9 cellular contexts compared by ENCODE assay signal in the genomic region with DNA sequence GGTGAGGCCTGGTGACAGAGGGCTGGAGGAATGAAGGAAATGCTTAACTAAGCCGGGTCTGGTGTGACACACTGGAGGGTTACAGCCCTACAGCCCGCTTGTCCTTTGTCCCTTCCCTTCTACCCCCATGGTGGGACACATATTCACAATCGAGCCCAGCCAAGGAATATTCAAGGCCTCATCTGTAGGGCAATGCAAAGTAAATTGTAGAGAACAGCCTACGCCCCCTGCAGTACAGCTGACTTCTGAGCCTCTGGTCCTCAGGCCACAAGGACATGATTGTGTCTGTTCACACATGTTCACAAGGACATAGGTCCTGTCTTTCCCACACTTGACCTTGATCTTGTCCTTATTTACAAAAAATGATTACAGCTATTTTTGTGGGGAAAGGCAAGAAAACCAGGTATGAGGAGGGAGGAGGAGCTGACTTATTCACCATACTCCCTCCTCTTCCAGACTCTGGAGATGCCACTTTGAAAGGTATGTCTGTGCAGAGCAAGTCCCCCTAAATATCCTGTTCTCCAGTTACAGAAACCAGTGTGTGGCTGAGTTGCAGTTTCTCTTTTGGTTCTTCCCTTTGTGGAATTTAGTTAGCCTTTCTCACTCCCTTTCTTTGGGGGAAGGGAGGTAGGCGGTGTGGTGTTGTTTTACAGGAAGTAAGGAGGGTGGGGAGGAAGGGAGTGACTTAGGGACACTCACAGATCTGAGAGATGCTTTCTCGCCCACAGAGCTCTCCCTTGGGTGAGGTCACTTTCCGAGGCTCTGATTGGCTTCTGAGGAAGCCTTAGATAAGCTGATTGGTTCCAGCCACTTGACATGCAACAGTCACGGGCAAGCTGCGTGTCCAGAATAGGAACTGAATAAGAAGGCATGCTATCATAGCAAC. TPM values are rescaled to one million over a fixed set of nuclear protein-coding genes. Genes with fewer than 3 reads are reported as not detected.
DNase-seq lines count a peak whose midpoint lies in the region; ATAC-seq, FAIRE-seq and TF ChIP-seq lines count a peak whose summit lies in the region.
"Had no signal": no experiment of that assay in that cellular context is flagged by ENCODE, and none has a peak within 500 bp of the region (broad histone marks: within the 10 kb centered on the region; RNA-seq: fewer than 3 reads in every experiment).

No MANE protein-coding gene starts in this region.

- no peak overlapping the region for H3K4me3 Mint-ChIP-seq in activated CD4-positive, alpha-beta memory T cell treated with anti-CD3 and anti-CD28 coated beads, Interleukin-2, amount 10 ng/mL, durations not matched to agents 7 days and 5 days

- H2AFZ ChIP-seq in H1 (ENCODE audit: low read length): peak overlapping the region; percentile 5; the same call in 1 of the 2 replicates

- no peaks in the 10 kb centered on the region for H3K27me3 Mint-ChIP-seq in activated CD4-positive, alpha-beta memory T cell treated with anti-CD3 and anti-CD28 coated beads, Interleukin-2, amount 10 ng/mL, durations not matched to agents 7 days and 5 days

- 8% methylated on average over 9 of the region's 9 CpGs; no CpG with 5 or more reads in 1 of the 2 experiments for WGBS in H1 (ENCODE audit: extremely low coverage in 1 of 2, insufficient coverage in 1 of 2, insufficient read length in 1 of 2, insufficient replicate concordance in 2 of 2, low coverage in 1 of 2, low lambda C conversion rate in 2 of 2, missing lambda C conversion rate in 1 of 2), 2 experiments

- CTCF ChIA-PET in activated CD4-positive, alpha-beta memory T cell treated with anti-CD3 and anti-CD28 coated beads, Interleukin-2, amount 10 ng/mL, durations not matched to agents 7 days and 5 days (lab: Charles Lee): interaction anchor here (0.6 to 11.3 kb wide), 16 partner anchors 9 to 154 kb away, joined by 3 to 349 read pairs (median 16); partner anchors contain the start of genes ANKRD34A, LIX1L, NUDT17 and PIAS3
- CTCF ChIA-PET in H1 (lab: Charles Lee; ENCODE audit: partially characterized antibody): interaction anchor here (0.6 to 8.7 kb wide), 17 partner anchors 10 to 270 kb away, joined by 3 to 152 read pairs (median 6); partner anchors contain the start of genes ANKRD34A, HJV, NUDT17 and PIAS3

- H3K4ac ChIP-seq in H1 (replicated peaks; ENCODE audit: insufficient read length, low read depth, low read length): no peak overlapping the region

- H2BK20ac ChIP-seq in H1 (ENCODE audit: low read length): peak overlapping the region; percentile 49; the same call in 1 of the 2 replicates

- H2BK120ac ChIP-seq in H1 (replicated peaks; ENCODE audit: low read depth, low read length): peak overlapping the region; percentile 65

- POLR2A ChIA-PET in activated CD4-positive, alpha-beta memory T cell treated with anti-CD3 and anti-CD28 coated beads, Interleukin-2, amount 10 ng/mL, durations not matched to agents 7 days and 5 days (lab: Charles Lee): interaction anchor here (0.9 to 15.0 kb wide), 20 partner anchors 14 to 514 kb away, joined by 3 to 582 read pairs (median 10); partner anchors contain the start of genes ANKRD34A, LIX1L, NUDT17 and PEX11B
- POLR2A ChIA-PET in H1 (lab: Charles Lee; ENCODE audit: partially characterized antibody): interaction anchor here (0.6 to 13.7 kb wide), 14 partner anchors 14 to 73 kb away, joined by 3 to 218 read pairs (median 4); partner anchors contain the start of genes ANKRD34A, POLR3GL, RBM8A and TXNIP

- peak overlapping the region; percentile 87; the same call in 1 of the 2 replicates for H2AK5ac ChIP-seq in H1 (ENCODE audit: low read depth, low read length)

- peak overlapping the region; percentile 63 for H3K18ac ChIP-seq in H1 (ENCODE audit: extremely low read depth, low read length)

- H4K8ac ChIP-seq in H1 (ENCODE audit: extremely low read depth, insufficient read depth, low read length): no peak overlapping the region

- H3K36me3 ChIP-seq in BLaER1 (no peaks in the 10 kb centered on the region), H1 (ENCODE audit: control insufficient read depth in 2 of 4, insufficient read depth in 4 of 4, low read length in 3 of 4) (no peaks in the 10 kb centered on the region)

- no peaks in the 10 kb centered on the region for H3K79me2 ChIP-seq in H1 (ENCODE audit: control insufficient read depth in 1 of 2, insufficient read depth in 2 of 2, low read length in 2 of 2)

- peak overlapping the region; percentile 87 for H4K91ac ChIP-seq in H1 (replicated peaks; ENCODE audit: insufficient read length, low read length)

- no peaks in the 10 kb centered on the region for H3K9me3 Mint-ChIP-seq in activated CD4-positive, alpha-beta memory T cell treated with anti-CD3 and anti-CD28 coated beads, Interleukin-2, amount 10 ng/mL, durations not matched to agents 7 days and 5 days

- 0 out of 2 replicates have a peak overlapping the region, but pooled peaks have one; percentile 14 for H2BK15ac ChIP-seq in H1 (ENCODE audit: low read length)

- TF ChIP-seq POLR2A in H1 (IDR thresholded peaks at IDR 0.05; ENCODE audit: control extremely low read depth in 1 of 2, low read depth in 2 of 2, low read length in 2 of 2): peak in 1 of 2 experiments; percentile 70; a peak in 2 of 3 replicates

- H3K36me3 Mint-ChIP-seq in activated CD4-positive, alpha-beta memory T cell treated with anti-CD3 and anti-CD28 coated beads, Interleukin-2, amount 10 ng/mL, durations not matched to agents 7 days and 5 days (ENCODE audit: low read depth): peaks cover 9% of the 10 kb centered on the region

- H3K27ac Mint-ChIP-seq in activated CD4-positive, alpha-beta memory T cell treated with anti-CD3 and anti-CD28 coated beads, Interleukin-2, amount 10 ng/mL, durations not matched to agents 7 days and 5 days: no peak overlapping the region

- peak overlapping the region; percentile 78 for H3K27ac ChIP-seq in BLaER1
- H3K27ac ChIP-seq in H1 (ENCODE audit: low read depth, low read length): peak overlapping the region; percentile 89

- H3K56ac ChIP-seq in H1 (replicated peaks; ENCODE audit: insufficient read length, low read depth, low read length): peak overlapping the region; percentile 1

- peaks cover 3% of the 10 kb centered on the region; the same call in 1 of the 2 replicates for H3K23me2 ChIP-seq in H1 (ENCODE audit: low read depth, low read length)

- peak overlapping the region; percentile 28 for H3K9ac ChIP-seq in BLaER1
- H3K9ac ChIP-seq in H1 (replicated peaks in 1 of 4; ENCODE audit: extremely low read depth in 1 of 4, low read depth in 3 of 4, low read length in 3 of 4): peak overlapping the region in 3 of 4 experiments; percentile 27 to 72 (median 68); a peak in 6 of 7 replicates

- TF ChIP-seq EP300 in H1 (IDR thresholded peaks at IDR 0.05; ENCODE audit: borderline replicate concordance in 1 of 2, low read depth in 2 of 2, low read length in 2 of 2): peak in 1 of 2 experiments; percentile 65; a peak in 1 of 3 replicates

- H2BK12ac ChIP-seq in H1 (ENCODE audit: low read depth, low read length): peak overlapping the region; percentile 96

- H2BK5ac ChIP-seq in H1 (ENCODE audit: low read depth, low read length): peak overlapping the region; percentile 95

- H3K4me3 ChIP-seq in BLaER1: peak overlapping the region; percentile 15; the same call in 1 of the 2 replicates
- peak overlapping the region; percentile 1 to 41 (median 13); a peak in 5 of 8 replicates for H3K4me3 ChIP-seq in H1 (ENCODE audit: extremely low read depth in 1 of 4, insufficient read depth in 2 of 4, low read depth in 3 of 4, low read length in 4 of 4)

- no peak overlapping the region for H3K23ac ChIP-seq in H1 (ENCODE audit: insufficient read length)

- peak; percentile 81 for FAIRE-seq in H1 (lab: Jason Lieb, UNC)

- H4K5ac ChIP-seq in H1 (ENCODE audit: insufficient read length, low read depth, low read length): peak overlapping the region; percentile 46

- no peaks in the 10 kb centered on the region for H4K20me1 ChIP-seq in BLaER1
- H4K20me1 ChIP-seq in H1 (replicated peaks in 1 of 2; ENCODE audit: control insufficient read depth in 1 of 2, insufficient read depth in 2 of 2, low read length in 2 of 2): no peaks in the 10 kb centered on the region

- peaks cover 45% of the 10 kb centered on the region for H3K4me1 ChIP-seq in BLaER1
- peaks cover 4 to 18% (median 13%) of the 10 kb centered on the region in 4 experiments; a peak in 5 of 7 replicates for H3K4me1 ChIP-seq in H1 (replicated peaks in 1 of 4; ENCODE audit: control insufficient read depth in 3 of 4, insufficient read depth in 4 of 4, low read length in 3 of 4)

- peak in 1 of 2 experiments; percentile 10; a peak in 1 of 4 replicates for TF ChIP-seq RAD21 in H1 (IDR thresholded peaks at IDR 0.05 in 1 of 2, conservative IDR thresholded peaks at IDR 0.05 in 1 of 2; ENCODE audit: low read depth in 2 of 2, low read length in 2 of 2)

- H3K4me1 Mint-ChIP-seq in activated CD4-positive, alpha-beta memory T cell treated with anti-CD3 and anti-CD28 coated beads, Interleukin-2, amount 10 ng/mL, durations not matched to agents 7 days and 5 days: peaks cover 6% of the 10 kb centered on the region

- DNase-seq in NCI-H82 (lab: John Stamatoyannopoulos, UW) (peak; percentile 95), H1 (ENCODE audit: low read depth in 1 of 2, low spot score in 2 of 2) (peak; percentile 67 to 90), medulla oblongata (ENCODE audit: extremely low spot score) (peak; percentile 100)
- peak; percentile 90 for DNase-seq in activated CD4-positive, alpha-beta memory T cell treated with anti-CD3 and anti-CD28 coated beads, Interleukin-2, amount 10 ng/mL, durations not matched to agents 7 days and 5 days
- DNase-seq in stimulated activated CD8-positive, alpha-beta memory T cell treated with anti-CD3 and anti-CD28 coated beads, Interleukin-12 subunit alpha, Interleukin-12 subunit beta, amount 100 ng/mL, for 1 hour (ENCODE audit: low read depth): peak; percentile 61

- no peaks in the 10 kb centered on the region for H3K79me1 ChIP-seq in H1 (ENCODE audit: low read depth, low read length)

- H3K14ac ChIP-seq in H1 (ENCODE audit: insufficient read length): no peak overlapping the region

- H3K27me3 ChIP-seq in BLaER1 (no peaks in the 10 kb centered on the region), H1 (replicated peaks in 1 of 4; ENCODE audit: control insufficient read depth in 3 of 4, extremely low read depth in 1 of 4, insufficient read depth in 3 of 4, low read length in 3 of 4) (no peaks in the 10 kb centered on the region)

- H3K9me3 ChIP-seq in BLaER1 (no peaks in the 10 kb centered on the region), H1 (ENCODE audit: insufficient read depth in 2 of 2, low read depth in 1 of 2, low read length in 1 of 2) (no peaks in the 10 kb centered on the region)

- ATAC-seq in GM19328 (IDR thresholded peaks at IDR 0.05; ENCODE audit: unreplicated experiment) (peak; percentile 86), HG03457 (IDR thresholded peaks at IDR 0.05; ENCODE audit: unreplicated experiment) (peak; percentile 78)

- H3K4me2 ChIP-seq in BLaER1 (peak overlapping the region; percentile 75), H1 (ENCODE audit: insufficient read depth in 1 of 2, low read depth in 2 of 2, low read length in 2 of 2) (peak overlapping the region; percentile 62 to 72)

- TF ChIP-seq CTCF in H1 (IDR thresholded peaks at IDR 0.05; ENCODE audit: control extremely low read depth in 1 of 3, insufficient read depth in 1 of 3, low read depth in 1 of 3, low read length in 3 of 3): peak; percentile 23 to 53 (median 37); a peak in 3 of 4 replicates

RNA-seq across cellular contexts. Expression of gene POLR3GL, which starts 14.6 kb away (rescaled TPM):
- total RNA-seq in activated CD4-positive, alpha-beta memory T cell treated with anti-CD3 and anti-CD28 coated beads, Interleukin-2, amount 10 ng/mL, durations not matched to agents 7 days and 5 days: 10 to 100 TPM; 32.4 to 33.7 TPM
- total RNA-seq in H1 (2021; fragmentation: NEBNext Ultra II Directional; extraction: Animal tissue kit (Norgen Biotek cat#: 25700)): 2.3 and 3.1 TPM in 2 replicates
- 3.5 and 3.9 TPM in 2 replicates for polyA plus RNA-seq in H1 (2011; rRNA removed)
- polyA plus RNA-seq in H1 (2011; cell fraction: cytosol; rRNA removed): 5.2 TPM
- 3.2 TPM for polyA plus RNA-seq in H1 (2011; cell fraction: nucleus; rRNA removed)
- polyA plus RNA-seq in H1 (2012, experiment 1 of 2): 4.7 to 7.1 TPM (median 5.3 TPM) in 4 replicates
- polyA plus RNA-seq in H1 (2012, experiment 2 of 2): 1.7 TPM
- 4.5 TPM for polyA plus RNA-seq in H1 (2013, experiment 1 of 2)
- polyA plus RNA-seq in H1 (2013, experiment 2 of 2): 4.8 TPM
- 1.5 and 1.6 TPM in 2 replicates for polyA minus RNA-seq in H1 (2011; rRNA and poly(A)+ RNA removed)
- polyA minus RNA-seq in H1 (2011; cell fraction: cytosol; rRNA and poly(A)+ RNA removed): 1.5 TPM
- 2.0 TPM for polyA minus RNA-seq in H1 (2011; cell fraction: nucleus; rRNA and poly(A)+ RNA removed)

RNA-seq across cellular contexts. Expression of gene ANKRD34A, which starts 14.7 kb away (rescaled TPM):
- 1 to 10 TPM; 2.9 to 3.7 TPM for total RNA-seq in activated CD4-positive, alpha-beta memory T cell treated with anti-CD3 and anti-CD28 coated beads, Interleukin-2, amount 10 ng/mL, durations not matched to agents 7 days and 5 days
- 0.20 and 0.46 TPM in 2 replicates for total RNA-seq in H1 (2021; fragmentation: NEBNext Ultra II Directional; extraction: Animal tissue kit (Norgen Biotek cat#: 25700))
- polyA plus RNA-seq in H1 (2011; rRNA removed): 0.15 and 0.19 TPM in 2 replicates
- 0.10 TPM for polyA plus RNA-seq in H1 (2011; cell fraction: cytosol; rRNA removed)
- 0.33 TPM for polyA plus RNA-seq in H1 (2011; cell fraction: nucleus; rRNA removed)
- polyA plus RNA-seq in H1 (2012, experiment 1 of 2): 0.18 to 0.33 TPM (median 0.26 TPM) in 4 replicates
- 0.22 TPM for polyA plus RNA-seq in H1 (2012, experiment 2 of 2)
- polyA plus RNA-seq in H1 (2013, experiment 1 of 2): 0.08 TPM
- polyA plus RNA-seq in H1 (2013, experiment 2 of 2): 0.13 TPM
- 0.07 and 0.47 TPM in 2 replicates for polyA minus RNA-seq in H1 (2011; rRNA and poly(A)+ RNA removed)
- polyA minus RNA-seq in H1 (2011; cell fraction: cytosol; rRNA and poly(A)+ RNA removed): not detected
- 0.70 TPM for polyA minus RNA-seq in H1 (2011; cell fraction: nucleus; rRNA and poly(A)+ RNA removed)

RNA-seq across cellular contexts. Expression of gene TXNIP, which starts 17.3 kb away (rescaled TPM):
- 100 to 1,000 TPM; 397 to 407 TPM for total RNA-seq in activated CD4-positive, alpha-beta memory T cell treated with anti-CD3 and anti-CD28 coated beads, Interleukin-2, amount 10 ng/mL, durations not matched to agents 7 days and 5 days
- 10.3 and 12.3 TPM in 2 replicates for total RNA-seq in H1 (2021; fragmentation: NEBNext Ultra II Directional; extraction: Animal tissue kit (Norgen Biotek cat#: 25700))
- 33.4 and 56.8 TPM in 2 replicates for polyA plus RNA-seq in H1 (2011; rRNA removed)
- 50.4 TPM for polyA plus RNA-seq in H1 (2011; cell fraction: cytosol; rRNA removed)
- polyA plus RNA-seq in H1 (2011; cell fraction: nucleus; rRNA removed): 73.4 TPM
- 14.6 to 27.3 TPM (median 22.1 TPM) in 4 replicates for polyA plus RNA-seq in H1 (2012, experiment 1 of 2)
- polyA plus RNA-seq in H1 (2012, experiment 2 of 2): 4.6 TPM
- 9.4 TPM for polyA plus RNA-seq in H1 (2013, experiment 1 of 2)
- 8.5 TPM for polyA plus RNA-seq in H1 (2013, experiment 2 of 2)
- 91.1 and 129 TPM in 2 replicates for polyA minus RNA-seq in H1 (2011; rRNA and poly(A)+ RNA removed)
- 56.7 TPM for polyA minus RNA-seq in H1 (2011; cell fraction: cytosol; rRNA and poly(A)+ RNA removed)
- polyA minus RNA-seq in H1 (2011; cell fraction: nucleus; rRNA and poly(A)+ RNA removed): 171 TPM

RNA-seq across cellular contexts. Expression of gene LIX1L, which starts 21.3 kb away (rescaled TPM):
- total RNA-seq in activated CD4-positive, alpha-beta memory T cell treated with anti-CD3 and anti-CD28 coated beads, Interleukin-2, amount 10 ng/mL, durations not matched to agents 7 days and 5 days: 10 to 100 TPM; 50.3 to 51.0 TPM
- total RNA-seq in H1 (2021; fragmentation: NEBNext Ultra II Directional; extraction: Animal tissue kit (Norgen Biotek cat#: 25700)): 2.9 and 3.0 TPM in 2 replicates
- polyA plus RNA-seq in H1 (2011; rRNA removed): 3.7 and 3.8 TPM in 2 replicates
- polyA plus RNA-seq in H1 (2011; cell fraction: cytosol; rRNA removed): 2.9 TPM
- 0.67 TPM for polyA plus RNA-seq in H1 (2011; cell fraction: nucleus; rRNA removed)
- 1.1 to 2.2 TPM (median 1.2 TPM) in 4 replicates for polyA plus RNA-seq in H1 (2012, experiment 1 of 2)
- 1.7 TPM for polyA plus RNA-seq in H1 (2012, experiment 2 of 2)
- 1.9 TPM for polyA plus RNA-seq in H1 (2013, experiment 1 of 2)
- polyA plus RNA-seq in H1 (2013, experiment 2 of 2): 2.0 TPM
- 2.7 TPM in 2 replicates for polyA minus RNA-seq in H1 (2011; rRNA and poly(A)+ RNA removed)
- 1.7 TPM for polyA minus RNA-seq in H1 (2011; cell fraction: cytosol; rRNA and poly(A)+ RNA removed)
- polyA minus RNA-seq in H1 (2011; cell fraction: nucleus; rRNA and poly(A)+ RNA removed): 1.3 TPM

RNA-seq across cellular contexts. Expression of gene HJV, which starts 42.4 kb away (rescaled TPM):
- not detected for total RNA-seq in activated CD4-positive, alpha-beta memory T cell treated with anti-CD3 and anti-CD28 coated beads, Interleukin-2, amount 10 ng/mL, durations not matched to agents 7 days and 5 days
- 0.32 and 0.46 TPM in 2 replicates for total RNA-seq in H1 (2021; fragmentation: NEBNext Ultra II Directional; extraction: Animal tissue kit (Norgen Biotek cat#: 25700))
- polyA plus RNA-seq in H1 (2011; rRNA removed): 0.42 and 0.70 TPM in 2 replicates
- polyA plus RNA-seq in H1 (2011; cell fraction: cytosol; rRNA removed): 0.58 TPM
- 0.37 TPM for polyA plus RNA-seq in H1 (2011; cell fraction: nucleus; rRNA removed)
- polyA plus RNA-seq in H1 (2012, experiment 1 of 2): 0.15 to 0.51 TPM (median 0.34 TPM) in 4 replicates
- 0.14 TPM for polyA plus RNA-seq in H1 (2012, experiment 2 of 2)
- 0.20 TPM for polyA plus RNA-seq in H1 (2013, experiment 1 of 2)
- 0.18 TPM for polyA plus RNA-seq in H1 (2013, experiment 2 of 2)
- 0.47 and 0.63 TPM in 2 replicates for polyA minus RNA-seq in H1 (2011; rRNA and poly(A)+ RNA removed)
- not detected for polyA minus RNA-seq in H1 (2011; cell fraction: cytosol; rRNA and poly(A)+ RNA removed)
- not detected for polyA minus RNA-seq in H1 (2011; cell fraction: nucleus; rRNA and poly(A)+ RNA removed)
- total RNA-seq: activated CD8-positive, alpha-beta memory T cell treated with anti-CD3 and anti-CD28 coated beads for 36 hours had no signal

Comparison
In these comparisons a context has a peak if more than half of its experiments do, and no peak if none do; other contexts are left out.
1. Peak in every context shown above with its lines: DNase-seq, ATAC-seq, H3K4me3 ChIP-seq and H3K27ac ChIP-seq.
2. RNA of gene TXNIP, which starts 17.3 kb away (total RNA-seq): 397 to 407 TPM in activated CD4-positive, alpha-beta memory T cell treated with anti-CD3 and anti-CD28 coated beads, Interleukin-2, amount 10 ng/mL, durations not matched to agents 7 days and 5 days; 10.3 to 12.3 TPM in H1; every median in the first group is over 10 times any median in the second.